1 cellular context compared by ENCODE assay signal in the genomic region with DNA sequence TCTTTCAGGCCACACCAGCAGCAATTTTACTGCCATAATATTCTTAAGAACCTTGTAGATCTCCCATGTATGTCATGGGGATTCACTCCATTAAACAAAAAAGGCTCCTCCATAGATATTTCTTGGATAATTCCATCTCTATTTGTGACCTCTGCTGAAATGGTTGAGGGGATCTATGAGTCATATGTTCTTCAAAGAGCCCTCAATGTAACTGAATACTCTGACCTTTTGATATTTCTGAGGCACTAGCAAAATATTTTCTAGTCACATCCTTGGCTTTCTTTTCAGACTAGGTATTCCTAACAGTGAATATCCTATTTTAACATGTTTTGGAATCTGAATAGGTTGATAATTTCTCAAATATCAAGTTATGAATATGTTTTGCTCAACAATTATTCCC.
TF ChIP-seq lines count a peak whose summit lies in the region.

No MANE protein-coding gene starts in this region.

TF ChIP-seq in HCT116, 20 proteins besides CTCF, POLR2A, EP300 and RAD21:
- TF ChIP-seq TCF7L2 (IDR thresholded peaks at IDR 0.05; ENCODE audit: borderline replicate concordance, extremely low read depth, insufficient read depth, insufficient read length) (peak; percentile 12), SRF (IDR thresholded peaks at IDR 0.05; ENCODE audit: low read depth) (no peak)
